Comparison of ENCODE assay signal across 27 cellular contexts in the genomic region with DNA sequence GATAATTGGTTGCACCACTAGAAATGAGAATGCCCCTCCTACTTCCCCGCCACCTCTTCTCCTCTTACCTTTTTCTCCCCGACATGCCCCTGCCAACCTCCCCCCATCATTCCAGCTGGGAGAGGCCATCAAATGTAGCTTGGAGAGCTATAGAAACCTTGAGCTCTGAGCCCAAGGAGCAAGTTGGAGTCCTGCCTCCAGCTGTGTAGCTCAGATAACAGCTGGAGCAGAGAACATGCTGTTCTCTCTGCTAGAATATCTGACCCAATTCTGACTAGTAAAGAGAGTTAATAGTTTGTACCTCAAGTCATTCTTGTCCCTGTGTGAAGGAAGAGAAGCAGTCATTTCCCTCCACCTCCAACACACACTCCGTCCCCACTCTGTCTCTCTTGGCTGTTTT.
"Had no signal": no experiment of that assay in that cellular context is flagged by ENCODE, and none has a peak within 500 bp of the region (broad histone marks: within the 10 kb centered on the region; RNA-seq: fewer than 3 reads in every experiment).

No MANE protein-coding gene starts in this region.

- H3K9me3 Mint-ChIP-seq: immature natural killer cell; nephron; neural progenitor cell; stimulated activated naive B cell treated with anti-CD40 and anti-IgM and Interleukin-4, amounts not matched to agents 10 μg/mL and 1 μg/mL and 100 μg/mL, for 72 hours had no signal

- H3K27me3 ChIP-seq: heart right ventricle, neural progenitor cell, neutrophil, stomach, tibial artery, upper lobe of right lung had no signal

- H3K4me2 ChIP-seq: neural progenitor cell had no signal

- H3K27ac Mint-ChIP-seq: naive thymus-derived CD8-positive, alpha-beta T cell; nephron; neural progenitor cell; stimulated activated naive B cell treated with anti-CD40 and anti-IgM and Interleukin-4, amounts not matched to agents 10 μg/mL and 1 μg/mL and 100 μg/mL, for 72 hours had no signal

- H3K27me3 Mint-ChIP-seq: stimulated activated naive B cell treated with anti-CD40 and anti-IgM and Interleukin-4, amounts not matched to agents 10 μg/mL and 1 μg/mL and 100 μg/mL, for 72 hours had no signal

- H3K36me3 Mint-ChIP-seq: naive thymus-derived CD8-positive, alpha-beta T cell; neural progenitor cell had no signal

- H2AFZ ChIP-seq: neural progenitor cell, parathyroid adenoma had no signal

- H3K9me3 ChIP-seq: heart right ventricle, lower lobe of right lung, neutrophil, psoas muscle, stomach, thoracic aorta, tibial artery, upper lobe of right lung had no signal

- H3K4me3 ChIP-seq: heart right ventricle, lower lobe of right lung, neural progenitor cell, psoas muscle, skin epidermis, stomach, thoracic aorta, tibial artery, upper lobe of right lung had no signal

- H3K4me1 Mint-ChIP-seq: immature natural killer cell; naive thymus-derived CD8-positive, alpha-beta T cell; stimulated activated naive B cell treated with anti-CD40 and anti-IgM and Interleukin-4, amounts not matched to agents 10 μg/mL and 1 μg/mL and 100 μg/mL, for 72 hours had no signal

- H3K4me1 ChIP-seq: lower lobe of right lung, parathyroid adenoma, psoas muscle, stomach, tibial artery, upper lobe of right lung had no signal

- DNase-seq: heart right ventricle; hippocampal formation; immature natural killer cell; kidney; lower lobe of right lung; mammary epithelial cell; mesenchymal stem cell; naive thymus-derived CD8-positive, alpha-beta T cell; occipital lobe; psoas muscle; stimulated activated CD4-positive, alpha-beta T cell treated with anti-CD3 and anti-CD28 coated beads, Interleukin-12 subunit alpha, Interleukin-12 subunit beta, amount 100 ng/mL, for 4 hours; stimulated activated CD4-positive, alpha-beta T cell treated with anti-CD3 and anti-CD28 coated beads, Interleukin-15, amount 100 ng/mL, for 24 hours; stimulated activated CD4-positive, alpha-beta T cell treated with anti-CD3 and anti-CD28 coated beads, Interleukin-2, amount 100 ng/mL, for 24 hours; stimulated activated CD4-positive, alpha-beta T cell treated with anti-CD3 and anti-CD28 coated beads, Interleukin-4, amount 100 ng/mL, for 1 hour; stimulated activated naive B cell treated with anti-CD40 and anti-IgM and Interleukin-4, amounts not matched to agents 10 μg/mL and 1 μg/mL and 100 μg/mL, for 72 hours; stimulated activated naive CD8-positive, alpha-beta T cell treated with anti-CD3 and anti-CD28 coated beads, Interleukin-15, Interleukin-2, amounts not matched to agents 100 U/mL and 50 U/mL, for 24 hours; stomach; tibial artery; trophoblast cell; upper lobe of right lung had no signal

- H3K4me3 Mint-ChIP-seq: immature natural killer cell; naive thymus-derived CD8-positive, alpha-beta T cell; nephron; neural progenitor cell; stimulated activated naive B cell treated with anti-CD40 and anti-IgM and Interleukin-4, amounts not matched to agents 10 μg/mL and 1 μg/mL and 100 μg/mL, for 72 hours had no signal

- H3K36me3 ChIP-seq: heart right ventricle, lower lobe of right lung, neural progenitor cell, neutrophil, stomach, thoracic aorta, tibial artery, upper lobe of right lung had no signal

- H3K27ac ChIP-seq: heart right ventricle, lower lobe of right lung, neural progenitor cell, neutrophil, parathyroid adenoma, psoas muscle, skin epidermis, stomach, thoracic aorta, tibial artery, upper lobe of right lung had no signal

- H3K79me2 ChIP-seq: parathyroid adenoma had no signal

- ATAC-seq: lower lobe of right lung; naive thymus-derived CD8-positive, alpha-beta T cell; psoas muscle; sciatic nerve; stimulated activated naive B cell treated with anti-CD40 and anti-IgM and Interleukin-4, amounts not matched to agents 10 μg/mL and 1 μg/mL and 100 μg/mL, for 72 hours; stimulated activated naive CD8-positive, alpha-beta T cell treated with anti-CD3 and anti-CD28 coated beads, Interleukin-15, Interleukin-2, amounts not matched to agents 100 U/mL and 50 U/mL, for 24 hours; upper lobe of right lung had no signal
